In the genomic region with DNA sequence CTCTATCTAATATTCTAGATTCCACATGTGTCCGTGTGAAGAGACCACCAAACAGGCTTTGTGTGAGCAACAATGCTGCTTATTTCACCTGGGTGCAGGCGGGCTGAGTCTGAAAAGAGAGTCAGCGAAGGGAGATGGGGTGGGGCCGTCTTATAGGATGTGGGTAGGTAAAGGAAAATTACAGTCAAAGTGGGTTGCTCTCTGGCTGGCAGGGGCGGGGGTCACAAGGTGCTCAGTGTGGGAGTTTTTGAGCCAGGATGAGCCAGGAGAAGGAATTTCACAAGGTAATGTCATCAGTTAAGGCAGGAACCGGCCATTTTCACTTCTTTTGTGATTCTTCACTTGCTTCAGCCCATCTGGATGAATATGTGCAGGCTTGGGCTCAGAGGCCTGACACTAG, we compare ENCODE assay signal across 5 cellular contexts.
DNase-seq lines count a peak whose midpoint lies in the region; ATAC-seq and TF ChIP-seq lines count a peak whose summit lies in the region.
"Not testable (repeated sequence)": the region's sequence is repeated elsewhere in the genome, so short reads cannot be mapped to it uniquely, and the experiment has no call there.

No MANE protein-coding gene starts in this region.

- ATAC-seq in CD8-positive, alpha-beta T cell: not testable (repeated sequence)

- not testable (repeated sequence) for H3K4me2 ChIP-seq in mesendoderm (ENCODE audit: low read length)

- not testable (repeated sequence) for H3K27me3 Mint-ChIP-seq in CD8-positive, alpha-beta T cell (ENCODE audit: low read depth); activated CD4-positive, alpha-beta memory T cell treated with anti-CD3 and anti-CD28 coated beads, Interleukin-2, amount 10 ng/mL, durations not matched to agents 7 days and 5 days; activated naive CD4-positive, alpha-beta T cell treated with anti-CD3 and anti-CD28 coated beads for 36 hours (ENCODE audit: low read depth)

- not testable (repeated sequence) for H3K4me3 ChIP-seq in CD8-positive, alpha-beta T cell (ENCODE audit: low read depth, low read length); HUES6 (ENCODE audit: low read depth, low read length); mesendoderm (ENCODE audit: low read length)

- not testable (repeated sequence) for H3K36me3 ChIP-seq in CD8-positive, alpha-beta T cell (ENCODE audit: insufficient read depth, low read length); HUES6 (ENCODE audit: control insufficient read depth, insufficient read depth, low read length); mesendoderm (ENCODE audit: control insufficient read depth, insufficient read depth, low read length)

- not testable (repeated sequence) for DNase-seq in CD8-positive, alpha-beta T cell; activated CD4-positive, alpha-beta memory T cell treated with anti-CD3 and anti-CD28 coated beads, Interleukin-2, amount 10 ng/mL, durations not matched to agents 7 days and 5 days; activated naive CD4-positive, alpha-beta T cell treated with anti-CD3 and anti-CD28 coated beads for 36 hours
- peak; percentile 68 for DNase-seq in mesendoderm

- H4K8ac ChIP-seq in mesendoderm (ENCODE audit: low read depth, low read length): not testable (repeated sequence)

- intact Hi-C loops in CD8-positive, alpha-beta T cell (cut with DNase I, micrococcal nuclease); activated naive CD4-positive, alpha-beta T cell treated with anti-CD3 and anti-CD28 coated beads for 36 hours (cut with micrococcal nuclease): not testable (repeated sequence)

- H3K9me3 ChIP-seq in CD8-positive, alpha-beta T cell (ENCODE audit: low read length); HUES6 (ENCODE audit: control insufficient read depth, insufficient read depth, low read depth, low read length): not testable (repeated sequence)

- H3K9me3 Mint-ChIP-seq in CD8-positive, alpha-beta T cell; activated CD4-positive, alpha-beta memory T cell treated with anti-CD3 and anti-CD28 coated beads, Interleukin-2, amount 10 ng/mL, durations not matched to agents 7 days and 5 days; activated naive CD4-positive, alpha-beta T cell treated with anti-CD3 and anti-CD28 coated beads for 36 hours: not testable (repeated sequence)

- H3K56ac ChIP-seq in mesendoderm (ENCODE audit: low read length): not testable (repeated sequence)

- not testable (repeated sequence) for H3K9ac ChIP-seq in HUES6 (ENCODE audit: low read length); mesendoderm (ENCODE audit: low read length)

- not testable (repeated sequence) for H3K79me2 ChIP-seq in mesendoderm (ENCODE audit: control insufficient read depth, insufficient read depth, low read length)

- peaks cover 21% of the 10 kb centered on the region for H3K4me1 Mint-ChIP-seq in CD8-positive, alpha-beta T cell (ENCODE audit: low read depth)
- H3K4me1 Mint-ChIP-seq in activated CD4-positive, alpha-beta memory T cell treated with anti-CD3 and anti-CD28 coated beads, Interleukin-2, amount 10 ng/mL, durations not matched to agents 7 days and 5 days: peaks cover 47% of the 10 kb centered on the region
- H3K4me1 Mint-ChIP-seq in activated naive CD4-positive, alpha-beta T cell treated with anti-CD3 and anti-CD28 coated beads for 36 hours (ENCODE audit: low read depth): peaks cover 28% of the 10 kb centered on the region

- not testable (repeated sequence) for H2BK5ac ChIP-seq in mesendoderm (ENCODE audit: low read length)

- POLR2A ChIA-PET in CD8-positive, alpha-beta T cell (lab: Charles Lee): not testable (repeated sequence)
- POLR2A ChIA-PET in activated CD4-positive, alpha-beta memory T cell treated with anti-CD3 and anti-CD28 coated beads, Interleukin-2, amount 10 ng/mL, durations not matched to agents 7 days and 5 days (lab: Charles Lee): interaction anchor here (5.1 kb wide), 1 partner anchor 30 kb away, joined by 67 read pairs; no protein-coding TSS in a partner anchor

- H3K4ac ChIP-seq in mesendoderm (ENCODE audit: low read depth, low read length): not testable (repeated sequence)

- H2BK120ac ChIP-seq in mesendoderm (ENCODE audit: low read depth, low read length): not testable (repeated sequence)

- not testable (repeated sequence) for H3K23ac ChIP-seq in mesendoderm (ENCODE audit: low read length)

- WGBS in mesendoderm (ENCODE audit: extremely low coverage, insufficient coverage, low lambda C conversion rate): no CpG with 5 or more reads among the region's 6 CpGs

- not testable (repeated sequence) for H3K79me1 ChIP-seq in mesendoderm (ENCODE audit: low read length)

- not testable (repeated sequence) for H3K18ac ChIP-seq in mesendoderm (ENCODE audit: low read length)

- H3K27ac Mint-ChIP-seq in CD8-positive, alpha-beta T cell: not testable (repeated sequence)
- peak overlapping the region; percentile 24 for H3K27ac Mint-ChIP-seq in activated CD4-positive, alpha-beta memory T cell treated with anti-CD3 and anti-CD28 coated beads, Interleukin-2, amount 10 ng/mL, durations not matched to agents 7 days and 5 days
- H3K27ac Mint-ChIP-seq in activated naive CD4-positive, alpha-beta T cell treated with anti-CD3 and anti-CD28 coated beads for 36 hours: peak overlapping the region; percentile 32

- not testable (repeated sequence) for H3K36me3 Mint-ChIP-seq in CD8-positive, alpha-beta T cell; activated naive CD4-positive, alpha-beta T cell treated with anti-CD3 and anti-CD28 coated beads for 36 hours (ENCODE audit: low read depth)
- H3K36me3 Mint-ChIP-seq in activated CD4-positive, alpha-beta memory T cell treated with anti-CD3 and anti-CD28 coated beads, Interleukin-2, amount 10 ng/mL, durations not matched to agents 7 days and 5 days (ENCODE audit: low read depth): peaks cover 24% of the 10 kb centered on the region

- H3K27me3 ChIP-seq in CD8-positive, alpha-beta T cell (ENCODE audit: insufficient read depth, low read length); HUES6 (ENCODE audit: control insufficient read depth, insufficient read depth, low read length); mesendoderm (ENCODE audit: insufficient read depth, low read length, poor library complexity): not testable (repeated sequence)

- H2AK5ac ChIP-seq in mesendoderm (ENCODE audit: low read length): not testable (repeated sequence)

- H4K5ac ChIP-seq in mesendoderm (ENCODE audit: low read length): not testable (repeated sequence)

- not testable (repeated sequence) for H2BK15ac ChIP-seq in mesendoderm (replicated peaks; ENCODE audit: low read depth)

- peak overlapping the region; percentile 16 for H3K4me3 Mint-ChIP-seq in CD8-positive, alpha-beta T cell
- H3K4me3 Mint-ChIP-seq in activated CD4-positive, alpha-beta memory T cell treated with anti-CD3 and anti-CD28 coated beads, Interleukin-2, amount 10 ng/mL, durations not matched to agents 7 days and 5 days; activated naive CD4-positive, alpha-beta T cell treated with anti-CD3 and anti-CD28 coated beads for 36 hours: not testable (repeated sequence)

- CTCF ChIA-PET in CD8-positive, alpha-beta T cell (lab: Charles Lee); activated CD4-positive, alpha-beta memory T cell treated with anti-CD3 and anti-CD28 coated beads, Interleukin-2, amount 10 ng/mL, durations not matched to agents 7 days and 5 days (lab: Charles Lee); activated naive CD4-positive, alpha-beta T cell treated with anti-CD3 and anti-CD28 coated beads for 36 hours (lab: Charles Lee): not testable (repeated sequence)

- not testable (repeated sequence) for H3K27ac ChIP-seq in CD8-positive, alpha-beta T cell (ENCODE audit: low read depth, low read length); mesendoderm (ENCODE audit: low read depth, low read length)
- H3K27ac ChIP-seq in HUES6 (ENCODE audit: low read depth, low read length): peak overlapping the region; percentile 21; the same call in 1 of the 2 replicates

- not testable (repeated sequence) for TF ChIP-seq CTCF in CD8-positive, alpha-beta T cell (IDR thresholded peaks at IDR 0.05)

- H3K4me1 ChIP-seq in CD8-positive, alpha-beta T cell (ENCODE audit: insufficient read depth, low read length); mesendoderm (ENCODE audit: control insufficient read depth, low read depth, low read length): not testable (repeated sequence)
- H3K4me1 ChIP-seq in HUES6 (ENCODE audit: control insufficient read depth, insufficient read depth, low read length): peaks cover 19% of the 10 kb centered on the region
